Comparison of ENCODE assay signal across 8 cellular contexts in the genomic region with DNA sequence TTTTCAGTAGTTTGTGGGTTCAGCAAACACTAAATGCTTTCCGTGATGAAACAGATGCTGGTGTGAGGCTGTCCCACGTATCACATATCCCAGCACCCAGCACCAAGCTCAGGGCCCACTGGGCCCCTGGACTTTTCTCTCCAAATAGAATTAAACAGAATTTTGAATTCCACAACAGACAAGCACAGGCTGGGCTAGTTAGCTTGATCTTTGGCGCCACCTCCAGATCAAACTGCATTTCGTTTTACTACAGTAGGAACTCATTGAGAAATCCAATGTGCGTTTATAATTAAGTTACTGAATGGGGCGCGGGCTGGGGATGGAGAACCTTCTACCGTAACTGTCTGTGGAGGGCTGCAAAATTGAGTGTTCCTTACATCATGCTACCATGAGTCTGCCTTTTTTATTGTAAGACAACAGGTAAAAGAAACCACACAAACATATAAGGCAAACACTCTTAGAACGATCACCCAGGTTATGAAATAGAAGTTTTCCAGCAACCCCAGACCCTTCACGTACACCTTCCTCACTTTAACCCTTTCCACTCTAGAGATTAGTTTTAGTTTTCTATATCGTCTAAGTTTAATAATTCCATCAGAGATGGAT.
DNase-seq lines count a peak whose midpoint lies in the region; ATAC-seq, FAIRE-seq and TF ChIP-seq lines count a peak whose summit lies in the region.

No MANE protein-coding gene starts in this region.

- H2BK5ac ChIP-seq in mesendoderm (ENCODE audit: low read length), result no peak overlapping the region

- no peak for ATAC-seq in activated CD4-positive, alpha-beta T cell treated with anti-CD3 and anti-CD28 coated beads for 36 hours
- no peak for ATAC-seq in GM19463 (IDR thresholded peaks at IDR 0.05; ENCODE audit: unreplicated experiment)

- peaks cover 6% of the 10 kb centered on the region for H3K4me1 Mint-ChIP-seq in activated CD4-positive, alpha-beta T cell treated with anti-CD3 and anti-CD28 coated beads for 36 hours
- H3K4me1 Mint-ChIP-seq in endothelial cell (ENCODE audit: unreplicated experiment), result no peaks in the 10 kb centered on the region

- H2BK15ac ChIP-seq in mesendoderm (replicated peaks; ENCODE audit: low read depth), result no peak overlapping the region

- CTCF ChIA-PET in activated CD4-positive, alpha-beta T cell treated with anti-CD3 and anti-CD28 coated beads for 36 hours (lab: Charles Lee), result interaction anchor here (0.8 to 1.4 kb wide), 5 partner anchors 11 to 446 kb away, joined by 3 to 5 read pairs (median 4); no protein-coding TSS in a partner anchor

- H3K79me2 ChIP-seq in mesendoderm (ENCODE audit: control insufficient read depth, insufficient read depth, low read length), result no peaks in the 10 kb centered on the region

- H3K4ac ChIP-seq in mesendoderm (ENCODE audit: low read depth, low read length), result no peak overlapping the region

- peaks cover 14% of the 10 kb centered on the region for H3K9me3 Mint-ChIP-seq in activated CD4-positive, alpha-beta T cell treated with anti-CD3 and anti-CD28 coated beads for 36 hours (ENCODE audit: low read depth)
- H3K9me3 Mint-ChIP-seq in endothelial cell (ENCODE audit: unreplicated experiment), result no peaks in the 10 kb centered on the region

- H2BK120ac ChIP-seq in mesendoderm (ENCODE audit: low read depth, low read length), result no peak overlapping the region

- no peak overlapping the region for H3K4me2 ChIP-seq in mesendoderm (ENCODE audit: low read length)

- H3K9ac ChIP-seq in mesendoderm (ENCODE audit: low read length), result no peak overlapping the region

- no peaks in the 10 kb centered on the region for H3K9me3 ChIP-seq in thyroid gland

- H3K18ac ChIP-seq in mesendoderm (ENCODE audit: low read length), result no peak overlapping the region

- no peaks in the 10 kb centered on the region for H3K27me3 ChIP-seq in mesendoderm (ENCODE audit: insufficient read depth, low read length, poor library complexity)
- no peaks in the 10 kb centered on the region for H3K27me3 ChIP-seq in thyroid gland

- no peak overlapping the region for H2AK5ac ChIP-seq in mesendoderm (ENCODE audit: low read length)

- peak; percentile 91 for FAIRE-seq in TTC549 (lab: Jason Lieb, UNC)

- no peak for TF ChIP-seq POLR2A in thyroid gland (IDR thresholded peaks at IDR 0.05)

- POLR2A ChIA-PET in activated CD4-positive, alpha-beta T cell treated with anti-CD3 and anti-CD28 coated beads for 36 hours (lab: Charles Lee), result no interaction called here

- no peak overlapping the region for H3K4me3 ChIP-seq in mesendoderm (ENCODE audit: low read length)
- no peak overlapping the region for H3K4me3 ChIP-seq in thyroid gland (replicated peaks in 1 of 3)

- peaks cover 30% of the 10 kb centered on the region for H3K36me3 Mint-ChIP-seq in activated CD4-positive, alpha-beta T cell treated with anti-CD3 and anti-CD28 coated beads for 36 hours (ENCODE audit: low read depth)
- H3K36me3 Mint-ChIP-seq in endothelial cell (ENCODE audit: low read depth, unreplicated experiment), result peaks cover 45% of the 10 kb centered on the region

- H3K4me1 ChIP-seq in mesendoderm (ENCODE audit: control insufficient read depth, low read depth, low read length), result no peaks in the 10 kb centered on the region
- H3K4me1 ChIP-seq in thyroid gland, result no peaks in the 10 kb centered on the region

- H3K27me3 Mint-ChIP-seq in activated CD4-positive, alpha-beta T cell treated with anti-CD3 and anti-CD28 coated beads for 36 hours, result no peaks in the 10 kb centered on the region
- no peaks in the 10 kb centered on the region for H3K27me3 Mint-ChIP-seq in endothelial cell (ENCODE audit: unreplicated experiment)

- intact Hi-C loops in activated CD4-positive, alpha-beta T cell treated with anti-CD3 and anti-CD28 coated beads for 36 hours (cut with DNase I, micrococcal nuclease), result loop anchor here (1.0 to 10.0 kb wide), 9 partner anchors 283 to 1096 kb away; no protein-coding TSS in a partner anchor
- intact Hi-C loops in thyroid gland (cut with DNase I), result loop anchor here (10.0 kb wide), 1 partner anchor 709 kb away; no protein-coding TSS in a partner anchor

- no CpG with 5 or more reads among the region's 11 CpGs for WGBS in mesendoderm (ENCODE audit: extremely low coverage, insufficient coverage, low lambda C conversion rate)
- 36 to 40% methylated on average over 11 of the region's 11 CpGs for WGBS in thyroid gland, 2 donors

- no peak overlapping the region for H3K27ac Mint-ChIP-seq in activated CD4-positive, alpha-beta T cell treated with anti-CD3 and anti-CD28 coated beads for 36 hours
- no peak overlapping the region for H3K27ac Mint-ChIP-seq in endothelial cell (ENCODE audit: unreplicated experiment)

- no peaks in the 10 kb centered on the region for H3K36me3 ChIP-seq in mesendoderm (ENCODE audit: control insufficient read depth, insufficient read depth, low read length)
- no peaks in the 10 kb centered on the region for H3K36me3 ChIP-seq in thyroid gland

- no peaks in the 10 kb centered on the region for H3K79me1 ChIP-seq in mesendoderm (ENCODE audit: low read length)

- TF ChIP-seq CTCF in endothelial cell (IDR thresholded peaks at IDR 0.05; ENCODE audit: unreplicated experiment) (peak; percentile 54), thyroid gland (IDR thresholded peaks at IDR 0.05) (peak in 5 of 6 experiments; percentile 14 to 72 (median 62))

- H3K27ac ChIP-seq in mesendoderm (ENCODE audit: low read depth, low read length) (no peak overlapping the region), thyroid gland (no peak overlapping the region)

- H3K4me3 Mint-ChIP-seq in activated CD4-positive, alpha-beta T cell treated with anti-CD3 and anti-CD28 coated beads for 36 hours, result no peak overlapping the region
- no peak overlapping the region for H3K4me3 Mint-ChIP-seq in endothelial cell (ENCODE audit: unreplicated experiment)

- H4K5ac ChIP-seq in mesendoderm (ENCODE audit: low read length), result no peak overlapping the region

- no peak overlapping the region for H4K8ac ChIP-seq in mesendoderm (ENCODE audit: low read depth, low read length)

- DNase-seq in activated CD4-positive, alpha-beta T cell treated with anti-CD3 and anti-CD28 coated beads for 36 hours, result peak; percentile 73
- DNase-seq in activated CD4-positive, alpha-beta T cell treated with anti-CD3 and anti-CD28 coated beads for 1 hour, result no peak
- DNase-seq in NCI-H1930 (lab: John Stamatoyannopoulos, UW) (peak; percentile 21 to 69), endothelial cell (ENCODE audit: low spot score) (peak; percentile 60), mesendoderm (peak; percentile 64), thyroid gland (peak; percentile 66 to 76)

- no peak overlapping the region for H3K23ac ChIP-seq in mesendoderm (ENCODE audit: low read length)

- H3K56ac ChIP-seq in mesendoderm (ENCODE audit: low read length), result no peak overlapping the region
